16 cellular contexts compared by ENCODE assay signal in the genomic region with DNA sequence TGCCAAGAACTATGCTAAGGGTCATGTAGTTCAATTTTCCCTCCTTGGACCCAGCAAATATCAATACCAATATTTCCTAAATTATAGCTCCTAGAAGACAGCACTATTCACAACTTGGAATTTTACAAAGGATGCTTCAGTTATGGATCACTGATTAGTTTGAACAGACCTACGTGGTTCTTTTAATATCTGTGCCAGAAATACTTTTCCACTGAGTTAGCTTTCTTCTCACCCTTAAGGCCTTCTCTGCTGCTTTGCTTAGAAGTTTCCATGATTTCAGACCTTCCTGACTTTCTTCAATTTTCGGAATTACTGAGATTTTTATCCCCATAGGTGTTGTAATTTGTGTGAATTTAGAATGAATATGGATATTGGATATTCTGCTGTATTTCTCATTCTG.
"Had no signal": no experiment of that assay in that cellular context is flagged by ENCODE, and none has a peak within 500 bp of the region (broad histone marks: within the 10 kb centered on the region; RNA-seq: fewer than 3 reads in every experiment).

No MANE protein-coding gene starts in this region.

- H3K4me1 ChIP-seq: sigmoid colon, upper lobe of right lung had no signal

- H3K27ac ChIP-seq: dorsolateral prefrontal cortex, ovary, sigmoid colon, thoracic aorta, upper lobe of right lung had no signal

- H3K36me3 ChIP-seq: ovary, sigmoid colon, thoracic aorta, upper lobe of right lung had no signal

- DNase-seq: activated CD4-positive, alpha-beta T cell treated with anti-CD3 and anti-CD28 coated beads, Interleukin-2, amount 50 U/mL, for 4 hours; activated CD4-positive, CD25-positive, alpha-beta regulatory T cell treated with anti-CD3 and anti-CD28 coated beads, Interleukin-2, amount 50 U/mL, for 72 hours; activated naive CD4-positive, alpha-beta T cell treated with anti-CD3 and anti-CD28 coated beads, Interleukin-2, amount 10 ng/mL, durations not matched to agents 7 days and 5 days; dorsolateral prefrontal cortex; endodermal cell; hypothalamus; midbrain; ovary; sigmoid colon; stimulated activated CD4-positive, alpha-beta T cell treated with anti-CD3 and anti-CD28 coated beads, Interleukin-12 subunit alpha, Interleukin-12 subunit beta, amount 100 ng/mL, for 4 hours; stimulated activated CD4-positive, alpha-beta T cell treated with anti-CD3 and anti-CD28 coated beads, Interleukin-2, amount 100 ng/mL, for 24 hours; T-helper 1 cell; upper lobe of right lung had no signal

- ATAC-seq: activated T-helper 17 cell treated with anti-CD3 and anti-CD28 coated beads, Interleukin-2, amount 50 U/mL, for 72 hours; upper lobe of right lung had no signal

- H3K4me3 ChIP-seq: dorsolateral prefrontal cortex, lung, ovary, sigmoid colon, thoracic aorta, upper lobe of right lung had no signal

- H3K27me3 ChIP-seq: ovary, sigmoid colon, upper lobe of right lung had no signal

- H3K9me3 ChIP-seq: ovary, sigmoid colon, thoracic aorta, upper lobe of right lung had no signal
